In the genomic region with DNA sequence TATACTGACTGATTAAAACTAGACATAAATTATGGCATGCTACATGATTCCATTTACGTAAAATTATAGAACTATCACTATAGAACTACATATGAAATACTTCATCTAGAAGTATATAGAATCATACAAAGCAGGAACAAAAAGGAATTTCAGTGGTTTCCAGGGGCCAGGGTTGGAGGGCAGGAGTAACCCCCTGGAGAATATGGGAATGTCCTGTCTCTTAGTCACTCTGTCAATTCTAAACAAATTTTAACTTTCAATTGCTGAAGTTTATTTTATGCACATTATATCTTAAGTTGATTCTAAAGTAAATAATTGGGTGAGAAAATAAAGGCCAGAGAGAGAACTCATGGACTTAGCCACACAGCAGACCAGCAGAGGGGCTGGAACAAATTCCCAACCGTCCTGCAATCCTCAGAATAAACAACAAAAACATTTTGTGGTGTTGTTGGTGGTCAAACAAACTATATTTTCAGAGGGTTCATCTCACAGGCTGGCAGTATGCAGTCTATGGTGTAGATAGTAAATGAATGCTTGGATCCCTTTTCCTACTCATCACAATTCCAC, we compare ENCODE assay signal across 15 cellular contexts.
DNase-seq lines count a peak whose midpoint lies in the region; ATAC-seq and TF ChIP-seq lines count a peak whose summit lies in the region.
"Had no signal": no experiment of that assay in that cellular context is flagged by ENCODE, and none has a peak within 500 bp of the region (broad histone marks: within the 10 kb centered on the region; RNA-seq: fewer than 3 reads in every experiment).

No MANE protein-coding gene starts in this region.

- no peak for ATAC-seq in GM21529 (IDR thresholded peaks at IDR 0.05; ENCODE audit: unreplicated experiment)
- no peak for ATAC-seq in HG03175 (IDR thresholded peaks at IDR 0.05; ENCODE audit: unreplicated experiment)

- H3K27me3 ChIP-seq in osteoblast (ENCODE audit: insufficient read depth, low read length), result no peaks in the 10 kb centered on the region
- H3K27me3 ChIP-seq: BE2C had no signal

- no peak overlapping the region for H2AFZ ChIP-seq in osteoblast (ENCODE audit: low read length)

- TF ChIP-seq CTCF in astrocyte of the spinal cord (IDR thresholded peaks at IDR 0.05; ENCODE audit: low read depth, low read length) (no peak), osteoblast (IDR thresholded peaks at IDR 0.05; ENCODE audit: extremely low read depth, low read depth, low read length) (no peak)

- no peaks in the 10 kb centered on the region for H3K79me2 ChIP-seq in osteoblast (ENCODE audit: insufficient read depth, low read length)

- in situ Hi-C loops in astrocyte of the spinal cord (cut with HindIII; ENCODE audit: low sequenced_read_pairs), result no loop called here

- DNase-seq in EH (ENCODE audit: low read depth) (peak; percentile 35), M059J (ENCODE audit: low read depth) (peak; percentile 23), astrocyte of the spinal cord (ENCODE audit: low read depth, low spot score) (peak; percentile 24), osteoblast (ENCODE audit: insufficient read length, low spot score, missing footprints) (peak; percentile 65), DMS79 (lab: John Stamatoyannopoulos, UW) (no peak)
- DNase-seq: BE2C; CD4-positive, alpha-beta memory T cell; H7; NCI-H1436; NCI-H2029 treated with DMSO at 0.1 percent for 48 hours; NCI-H510A treated with DMSO at 0.1 percent for 48 hours; RPMI8226 had no signal

- H4K20me1 ChIP-seq in osteoblast (ENCODE audit: insufficient read depth, low read length), result no peaks in the 10 kb centered on the region

- H3K4me3 ChIP-seq in astrocyte of the spinal cord (ENCODE audit: low read depth, low read length), result no peak overlapping the region
- H3K4me3 ChIP-seq in osteoblast (ENCODE audit: insufficient read depth, low read length), result no peak overlapping the region
- H3K4me3 ChIP-seq: SK-N-MC had no signal

- no peak overlapping the region for H3K4me2 ChIP-seq in osteoblast (ENCODE audit: insufficient read depth, low read length)

- peak overlapping the region; percentile 34 for H3K27ac ChIP-seq in osteoblast (ENCODE audit: low read depth, low read length)
- H3K27ac ChIP-seq: SK-N-MC had no signal

- H3K9me3 ChIP-seq in osteoblast (ENCODE audit: low read depth, low read length), result peaks cover 1% of the 10 kb centered on the region
- H3K9me3 ChIP-seq: BE2C had no signal

- no peaks in the 10 kb centered on the region for H3K36me3 ChIP-seq in osteoblast (ENCODE audit: insufficient read depth, low read length)
- H3K36me3 ChIP-seq: BE2C had no signal

- H3K4me1 ChIP-seq in osteoblast (ENCODE audit: insufficient read depth, low read length), result peaks cover 23% of the 10 kb centered on the region
- H3K4me1 ChIP-seq: BE2C had no signal
